ENCODE assay signal across 16 cellular contexts in genomic region chr14:100609331-100609870, GRCh38. TPM values are rescaled to one million over a fixed set of nuclear protein-coding genes. Genes with fewer than 3 reads are reported as not detected.
DNase-seq lines count a peak whose midpoint lies in the region; ATAC-seq and TF ChIP-seq lines count a peak whose summit lies in the region.
"Had no signal": no experiment of that assay in that cellular context is flagged by ENCODE, and none has a peak within 500 bp of the region (broad histone marks: within the 10 kb centered on the region; RNA-seq: fewer than 3 reads in every experiment).

No MANE protein-coding gene starts in this region.

- H4K20me1 ChIP-seq in neural progenitor cell (ENCODE audit: low read depth), result no peaks in the 10 kb centered on the region

- no peak for TF ChIP-seq CTCF in RWPE2 (IDR thresholded peaks at IDR 0.05; ENCODE audit: poor library complexity, severe bottlenecking)
- no peak for TF ChIP-seq CTCF in neural progenitor cell (IDR thresholded peaks at IDR 0.05)
- TF ChIP-seq CTCF in upper lobe of right lung (IDR thresholded peaks at IDR 0.05), result no peak

- H2AFZ ChIP-seq in neural progenitor cell (replicated peaks), result no peak overlapping the region
- H2AFZ ChIP-seq in mesenchymal stem cell (ENCODE audit: low read depth, low read length), result no peak overlapping the region

- no peaks in the 10 kb centered on the region for H3K9me3 Mint-ChIP-seq in neural progenitor cell

- no peaks in the 10 kb centered on the region for H3F3A ChIP-seq in neural progenitor cell (ENCODE audit: low read depth)

- H3K4me1 ChIP-seq in RWPE2 (ENCODE audit: insufficient read depth, poor library complexity, severe bottlenecking) (no peaks in the 10 kb centered on the region), neural progenitor cell (peaks cover 11% of the 10 kb centered on the region), upper lobe of right lung (no peaks in the 10 kb centered on the region), mesenchymal stem cell (ENCODE audit: control insufficient read depth, insufficient read depth, low read depth, low read length) (peaks cover 5% of the 10 kb centered on the region)

- no peak overlapping the region for H3K9ac ChIP-seq in neural progenitor cell
- H3K9ac ChIP-seq in mesenchymal stem cell (ENCODE audit: low read length), result no peak overlapping the region
- H3K9ac ChIP-seq: KMS-11 had no signal

- no peak overlapping the region for H3K23ac ChIP-seq in mesenchymal stem cell (ENCODE audit: low read length in 2 of 2)

- H3K14ac ChIP-seq in mesenchymal stem cell (ENCODE audit: low read length in 2 of 2), result no peak overlapping the region

- 84% methylated on average over 14 of the region's 14 CpGs for WGBS in mesenchymal stem cell

- peak overlapping the region; percentile 42 for H3K4me3 Mint-ChIP-seq in neural progenitor cell
- H3K4me3 Mint-ChIP-seq: CD14-positive monocyte had no signal

- ATAC-seq in Right ventricle myocardium inferior (no peak), left ventricle myocardium superior (no peak), RWPE2 (ENCODE audit: low read depth) (no peak), upper lobe of right lung (no peak)

- H4K91ac ChIP-seq in mesenchymal stem cell (ENCODE audit: low read length), result no peak overlapping the region

- DNase-seq in Right ventricle myocardium inferior (ENCODE audit: missing footprints) (peak; percentile 39), left ventricle myocardium superior (no peak), RWPE2 (ENCODE audit: low spot score) (peak; percentile 66), neural progenitor cell (ENCODE audit: low spot score) (no peak), upper lobe of right lung (peak; percentile 50), amniotic stem cell (lab: John Stamatoyannopoulos, UW) (no peak), mesenchymal stem cell (no peak)
- DNase-seq: GF-D8, GOT3, NCI-H1048, NCI-H146, NCI-H2081, NCI-H774, RPMI8226 had no signal

- H3K4me2 ChIP-seq in neural progenitor cell, result no peak overlapping the region
- H3K4me2 ChIP-seq in mesenchymal stem cell (ENCODE audit: low read length, poor library complexity, severe bottlenecking), result no peak overlapping the region
- H3K4me2 ChIP-seq: KMS-11 had no signal

- H2BK5ac ChIP-seq in mesenchymal stem cell (ENCODE audit: low read depth, low read length, poor library complexity, severe bottlenecking), result no peak overlapping the region

- H3K4me1 Mint-ChIP-seq in neural progenitor cell, result peaks cover 13% of the 10 kb centered on the region
- H3K4me1 Mint-ChIP-seq: CD14-positive monocyte had no signal

- H2BK120ac ChIP-seq in mesenchymal stem cell (ENCODE audit: low read depth, low read length), result no peak overlapping the region

- no peaks in the 10 kb centered on the region for H3K79me2 ChIP-seq in neural progenitor cell (ENCODE audit: low read depth)

- H2BK12ac ChIP-seq in mesenchymal stem cell (ENCODE audit: low read length in 2 of 2), result no peak overlapping the region

- no peak overlapping the region for H3K4me3 ChIP-seq in RWPE2 (ENCODE audit: severe bottlenecking)
- H3K4me3 ChIP-seq in neural progenitor cell, result no peak overlapping the region
- H3K4me3 ChIP-seq in upper lobe of right lung, result no peak overlapping the region
- no peak overlapping the region for H3K4me3 ChIP-seq in mesenchymal stem cell (ENCODE audit: insufficient read depth in 1 of 2, low read depth in 1 of 2, low read length in 2 of 2)

- H3K27me3 Mint-ChIP-seq in neural progenitor cell (ENCODE audit: insufficient read depth, low read depth), result peaks cover 16% of the 10 kb centered on the region

- no peak overlapping the region for H4K8ac ChIP-seq in mesenchymal stem cell (ENCODE audit: low read length)

- peak overlapping the region; percentile 78 for H3K27ac Mint-ChIP-seq in neural progenitor cell
- H3K27ac Mint-ChIP-seq: CD14-positive monocyte had no signal

- H3K4ac ChIP-seq in mesenchymal stem cell (ENCODE audit: low read depth in 1 of 2, low read length in 2 of 2), result no peak overlapping the region

- intact Hi-C loops in Right ventricle myocardium inferior (cut with DNase I), result no loop called here
- intact Hi-C loops in left ventricle myocardium superior (cut with micrococcal nuclease), result no loop called here
- intact Hi-C loops in upper lobe of right lung (cut with DNase I), result no loop called here

- H3K79me1 ChIP-seq in mesenchymal stem cell (replicated peaks; ENCODE audit: low read length, poor library complexity, severe bottlenecking), result no peaks in the 10 kb centered on the region

- no peak overlapping the region for H3K27ac ChIP-seq in RWPE2 (ENCODE audit: poor library complexity, severe bottlenecking)
- H3K27ac ChIP-seq in neural progenitor cell, result no peak overlapping the region
- no peak overlapping the region for H3K27ac ChIP-seq in upper lobe of right lung
- H3K27ac ChIP-seq in mesenchymal stem cell (ENCODE audit: low read length, poor library complexity, severe bottlenecking), result no peak overlapping the region
- H3K27ac ChIP-seq: KMS-11 had no signal

- no peak overlapping the region for H2AK5ac ChIP-seq in mesenchymal stem cell (ENCODE audit: low read length, severe bottlenecking)

- no peaks in the 10 kb centered on the region for H3K36me3 ChIP-seq in RWPE2 (ENCODE audit: low read depth)
- H3K36me3 ChIP-seq in neural progenitor cell, result no peaks in the 10 kb centered on the region
- H3K36me3 ChIP-seq in upper lobe of right lung, result no peaks in the 10 kb centered on the region
- H3K36me3 ChIP-seq in mesenchymal stem cell (ENCODE audit: control insufficient read depth in 1 of 2, insufficient read depth in 2 of 2, low read depth in 1 of 2, low read length in 2 of 2), result no peaks in the 10 kb centered on the region

- no peak overlapping the region for H2BK15ac ChIP-seq in mesenchymal stem cell (ENCODE audit: low read depth, poor library complexity, severe bottlenecking)

- H3K18ac ChIP-seq in mesenchymal stem cell (ENCODE audit: low read depth in 1 of 2, low read length in 2 of 2), result no peak overlapping the region

- no peaks in the 10 kb centered on the region for H3K27me3 ChIP-seq in RWPE2 (ENCODE audit: insufficient read depth, poor library complexity, severe bottlenecking)
- no peaks in the 10 kb centered on the region for H3K27me3 ChIP-seq in neural progenitor cell
- H3K27me3 ChIP-seq in upper lobe of right lung, result no peaks in the 10 kb centered on the region
- H3K27me3 ChIP-seq in mesenchymal stem cell (ENCODE audit: control insufficient read depth in 1 of 2, insufficient read depth in 1 of 2, low read length in 2 of 2), result peaks cover 23 to 45% of the 10 kb centered on the region in 2 experiments

- no peaks in the 10 kb centered on the region for H3K36me3 Mint-ChIP-seq in neural progenitor cell
- H3K36me3 Mint-ChIP-seq: CD14-positive monocyte had no signal

- H3K9me3 ChIP-seq in RWPE2 (ENCODE audit: severe bottlenecking) (no peaks in the 10 kb centered on the region), neural progenitor cell (ENCODE audit: low read depth) (no peaks in the 10 kb centered on the region), upper lobe of right lung (no peaks in the 10 kb centered on the region), mesenchymal stem cell (ENCODE audit: control insufficient read depth, low read length) (peaks cover 4% of the 10 kb centered on the region)

RNA-seq across cellular contexts. Expression of gene BEGAIN, which starts 22.2 kb away (rescaled TPM):
- total RNA-seq in Right ventricle myocardium inferior, result 0.68 TPM
- 0.79 TPM for total RNA-seq in left ventricle myocardium superior
- 4.0 and 13.4 TPM in 2 replicates for total RNA-seq in neural progenitor cell (ENCODE audit: low replicate concordance)
- total RNA-seq in upper lobe of right lung, result 1.5 TPM
- polyA plus RNA-seq in mesenchymal stem cell (2013, experiment 1 of 2), result 0.15 TPM
- 0.11 TPM for polyA plus RNA-seq in mesenchymal stem cell (2013, experiment 2 of 2)

Comparison
In these comparisons a context has a peak if more than half of its experiments do, and no peak if none do; other contexts are left out.
1. DNase-seq: peak in Right ventricle myocardium inferior (single experiment), RWPE2 (single experiment) and upper lobe of right lung (single experiment); none in left ventricle myocardium superior (single experiment), neural progenitor cell (single experiment), amniotic stem cell (single experiment) and mesenchymal stem cell (single experiment).